1 cellular context compared by ENCODE assay signal in the genomic region with DNA sequence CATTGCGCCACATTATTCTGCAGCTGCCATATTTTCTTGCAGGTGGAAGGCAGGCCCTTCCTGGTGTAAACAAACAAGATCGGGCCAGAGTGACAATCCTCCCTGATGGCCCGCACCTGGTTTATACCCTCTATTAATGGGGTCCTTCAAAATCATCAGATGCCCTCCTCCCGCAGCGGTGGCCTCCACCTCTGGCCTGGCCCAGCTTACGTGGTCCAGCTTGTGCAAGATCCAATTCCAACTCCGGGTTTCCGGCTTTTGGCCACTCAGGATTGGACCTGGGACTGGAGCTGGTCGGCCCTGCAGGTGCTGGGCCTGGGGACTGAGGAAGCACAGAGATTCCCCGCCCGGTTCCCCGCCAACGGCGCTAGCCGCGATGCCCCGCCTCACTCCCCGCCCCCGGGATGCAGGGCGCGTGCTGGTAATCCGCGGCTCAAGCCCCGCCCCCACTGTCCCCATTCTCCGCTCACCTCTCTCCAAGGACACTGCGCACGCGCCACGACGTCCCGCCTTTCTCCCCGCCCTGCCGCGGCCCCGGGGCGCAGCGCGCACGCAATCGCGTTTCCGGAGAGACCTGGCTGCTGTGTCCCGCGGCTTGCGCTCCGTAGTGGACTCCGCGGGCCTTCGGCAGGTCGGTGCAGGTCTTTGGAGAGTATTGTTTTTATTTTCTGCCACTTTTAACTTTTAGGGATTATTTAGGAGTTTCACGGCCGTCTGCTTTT.
A peak's percentile ranks its signal among the peaks of the same experiment; 100 is the strongest.
TF ChIP-seq lines count a peak whose summit lies in the region.

A gene (plus strand): TSS at position 555 of the 722 bp plus-strand sequence. CDS start 1,441 bp downstream, outside the sequence.

TF ChIP-seq in K562, 482 proteins besides CTCF, POLR2A, EP300 and RAD21 (continued from another document and continues in another):
- TF ChIP-seq, protein P1, sequence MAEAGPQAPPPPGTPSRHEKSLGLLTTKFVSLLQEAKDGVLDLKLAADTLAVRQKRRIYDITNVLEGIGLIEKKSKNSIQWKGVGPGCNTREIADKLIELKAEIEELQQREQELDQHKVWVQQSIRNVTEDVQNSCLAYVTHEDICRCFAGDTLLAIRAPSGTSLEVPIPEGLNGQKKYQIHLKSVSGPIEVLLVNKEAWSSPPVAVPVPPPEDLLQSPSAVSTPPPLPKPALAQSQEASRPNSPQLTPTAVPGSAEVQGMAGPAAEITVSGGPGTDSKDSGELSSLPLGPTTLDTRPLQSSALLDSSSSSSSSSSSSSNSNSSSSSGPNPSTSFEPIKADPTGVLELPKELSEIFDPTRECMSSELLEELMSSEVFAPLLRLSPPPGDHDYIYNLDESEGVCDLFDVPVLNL (CRISPR knock-in tag; IDR thresholded peaks at IDR 0.05; ENCODE audit: low read depth) = peak; percentile 76; the same call in 1 of the 2 replicates
- TF ChIP-seq TAF1 (IDR thresholded peaks at IDR 0.05; ENCODE audit: control insufficient read depth, extremely low read depth, insufficient read depth, low read length, severe bottlenecking) = peak; percentile 83
- peak; percentile 31; the same call in 1 of the 2 replicates for TF ChIP-seq CBFA2T3 (IDR thresholded peaks at IDR 0.05)
- no peak for TF ChIP-seq HLTF (IDR thresholded peaks at IDR 0.05)
- TF ChIP-seq GABPA (tag; conservative IDR thresholded peaks at IDR 0.05; ENCODE audit: low read depth) = peak; percentile 85
- peak; percentile 71; the same call in 1 of the 2 replicates for TF ChIP-seq CBX5 (IDR thresholded peaks at IDR 0.05; ENCODE audit: borderline replicate concordance, low read depth)
- TF ChIP-seq TBP (optimal IDR thresholded peaks at IDR 0.05; ENCODE audit: low read depth, low read length) = peak; percentile 89
- no peak for TF ChIP-seq SIN3B (IDR thresholded peaks at IDR 0.05; ENCODE audit: low read depth)
- TF ChIP-seq, protein P2, sequence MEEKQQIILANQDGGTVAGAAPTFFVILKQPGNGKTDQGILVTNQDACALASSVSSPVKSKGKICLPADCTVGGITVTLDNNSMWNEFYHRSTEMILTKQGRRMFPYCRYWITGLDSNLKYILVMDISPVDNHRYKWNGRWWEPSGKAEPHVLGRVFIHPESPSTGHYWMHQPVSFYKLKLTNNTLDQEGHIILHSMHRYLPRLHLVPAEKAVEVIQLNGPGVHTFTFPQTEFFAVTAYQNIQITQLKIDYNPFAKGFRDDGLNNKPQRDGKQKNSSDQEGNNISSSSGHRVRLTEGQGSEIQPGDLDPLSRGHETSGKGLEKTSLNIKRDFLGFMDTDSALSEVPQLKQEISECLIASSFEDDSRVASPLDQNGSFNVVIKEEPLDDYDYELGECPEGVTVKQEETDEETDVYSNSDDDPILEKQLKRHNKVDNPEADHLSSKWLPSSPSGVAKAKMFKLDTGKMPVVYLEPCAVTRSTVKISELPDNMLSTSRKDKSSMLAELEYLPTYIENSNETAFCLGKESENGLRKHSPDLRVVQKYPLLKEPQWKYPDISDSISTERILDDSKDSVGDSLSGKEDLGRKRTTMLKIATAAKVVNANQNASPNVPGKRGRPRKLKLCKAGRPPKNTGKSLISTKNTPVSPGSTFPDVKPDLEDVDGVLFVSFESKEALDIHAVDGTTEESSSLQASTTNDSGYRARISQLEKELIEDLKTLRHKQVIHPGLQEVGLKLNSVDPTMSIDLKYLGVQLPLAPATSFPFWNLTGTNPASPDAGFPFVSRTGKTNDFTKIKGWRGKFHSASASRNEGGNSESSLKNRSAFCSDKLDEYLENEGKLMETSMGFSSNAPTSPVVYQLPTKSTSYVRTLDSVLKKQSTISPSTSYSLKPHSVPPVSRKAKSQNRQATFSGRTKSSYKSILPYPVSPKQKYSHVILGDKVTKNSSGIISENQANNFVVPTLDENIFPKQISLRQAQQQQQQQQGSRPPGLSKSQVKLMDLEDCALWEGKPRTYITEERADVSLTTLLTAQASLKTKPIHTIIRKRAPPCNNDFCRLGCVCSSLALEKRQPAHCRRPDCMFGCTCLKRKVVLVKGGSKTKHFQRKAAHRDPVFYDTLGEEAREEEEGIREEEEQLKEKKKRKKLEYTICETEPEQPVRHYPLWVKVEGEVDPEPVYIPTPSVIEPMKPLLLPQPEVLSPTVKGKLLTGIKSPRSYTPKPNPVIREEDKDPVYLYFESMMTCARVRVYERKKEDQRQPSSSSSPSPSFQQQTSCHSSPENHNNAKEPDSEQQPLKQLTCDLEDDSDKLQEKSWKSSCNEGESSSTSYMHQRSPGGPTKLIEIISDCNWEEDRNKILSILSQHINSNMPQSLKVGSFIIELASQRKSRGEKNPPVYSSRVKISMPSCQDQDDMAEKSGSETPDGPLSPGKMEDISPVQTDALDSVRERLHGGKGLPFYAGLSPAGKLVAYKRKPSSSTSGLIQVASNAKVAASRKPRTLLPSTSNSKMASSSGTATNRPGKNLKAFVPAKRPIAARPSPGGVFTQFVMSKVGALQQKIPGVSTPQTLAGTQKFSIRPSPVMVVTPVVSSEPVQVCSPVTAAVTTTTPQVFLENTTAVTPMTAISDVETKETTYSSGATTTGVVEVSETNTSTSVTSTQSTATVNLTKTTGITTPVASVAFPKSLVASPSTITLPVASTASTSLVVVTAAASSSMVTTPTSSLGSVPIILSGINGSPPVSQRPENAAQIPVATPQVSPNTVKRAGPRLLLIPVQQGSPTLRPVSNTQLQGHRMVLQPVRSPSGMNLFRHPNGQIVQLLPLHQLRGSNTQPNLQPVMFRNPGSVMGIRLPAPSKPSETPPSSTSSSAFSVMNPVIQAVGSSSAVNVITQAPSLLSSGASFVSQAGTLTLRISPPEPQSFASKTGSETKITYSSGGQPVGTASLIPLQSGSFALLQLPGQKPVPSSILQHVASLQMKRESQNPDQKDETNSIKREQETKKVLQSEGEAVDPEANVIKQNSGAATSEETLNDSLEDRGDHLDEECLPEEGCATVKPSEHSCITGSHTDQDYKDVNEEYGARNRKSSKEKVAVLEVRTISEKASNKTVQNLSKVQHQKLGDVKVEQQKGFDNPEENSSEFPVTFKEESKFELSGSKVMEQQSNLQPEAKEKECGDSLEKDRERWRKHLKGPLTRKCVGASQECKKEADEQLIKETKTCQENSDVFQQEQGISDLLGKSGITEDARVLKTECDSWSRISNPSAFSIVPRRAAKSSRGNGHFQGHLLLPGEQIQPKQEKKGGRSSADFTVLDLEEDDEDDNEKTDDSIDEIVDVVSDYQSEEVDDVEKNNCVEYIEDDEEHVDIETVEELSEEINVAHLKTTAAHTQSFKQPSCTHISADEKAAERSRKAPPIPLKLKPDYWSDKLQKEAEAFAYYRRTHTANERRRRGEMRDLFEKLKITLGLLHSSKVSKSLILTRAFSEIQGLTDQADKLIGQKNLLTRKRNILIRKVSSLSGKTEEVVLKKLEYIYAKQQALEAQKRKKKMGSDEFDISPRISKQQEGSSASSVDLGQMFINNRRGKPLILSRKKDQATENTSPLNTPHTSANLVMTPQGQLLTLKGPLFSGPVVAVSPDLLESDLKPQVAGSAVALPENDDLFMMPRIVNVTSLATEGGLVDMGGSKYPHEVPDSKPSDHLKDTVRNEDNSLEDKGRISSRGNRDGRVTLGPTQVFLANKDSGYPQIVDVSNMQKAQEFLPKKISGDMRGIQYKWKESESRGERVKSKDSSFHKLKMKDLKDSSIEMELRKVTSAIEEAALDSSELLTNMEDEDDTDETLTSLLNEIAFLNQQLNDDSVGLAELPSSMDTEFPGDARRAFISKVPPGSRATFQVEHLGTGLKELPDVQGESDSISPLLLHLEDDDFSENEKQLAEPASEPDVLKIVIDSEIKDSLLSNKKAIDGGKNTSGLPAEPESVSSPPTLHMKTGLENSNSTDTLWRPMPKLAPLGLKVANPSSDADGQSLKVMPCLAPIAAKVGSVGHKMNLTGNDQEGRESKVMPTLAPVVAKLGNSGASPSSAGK (IDR thresholded peaks at IDR 0.05) = peak; percentile 61; the same call in 1 of the 2 replicates
- no peak for TF ChIP-seq SRSF1 (IDR thresholded peaks at IDR 0.05; ENCODE audit: low read depth, low read length)
- TF ChIP-seq ZNF76 (CRISPR knock-in tag; IDR thresholded peaks at IDR 0.05; ENCODE audit: borderline replicate concordance) = no peak
- no peak for TF ChIP-seq ZFPM2 (CRISPR knock-in tag; IDR thresholded peaks at IDR 0.05)
- TF ChIP-seq, protein P3, sequence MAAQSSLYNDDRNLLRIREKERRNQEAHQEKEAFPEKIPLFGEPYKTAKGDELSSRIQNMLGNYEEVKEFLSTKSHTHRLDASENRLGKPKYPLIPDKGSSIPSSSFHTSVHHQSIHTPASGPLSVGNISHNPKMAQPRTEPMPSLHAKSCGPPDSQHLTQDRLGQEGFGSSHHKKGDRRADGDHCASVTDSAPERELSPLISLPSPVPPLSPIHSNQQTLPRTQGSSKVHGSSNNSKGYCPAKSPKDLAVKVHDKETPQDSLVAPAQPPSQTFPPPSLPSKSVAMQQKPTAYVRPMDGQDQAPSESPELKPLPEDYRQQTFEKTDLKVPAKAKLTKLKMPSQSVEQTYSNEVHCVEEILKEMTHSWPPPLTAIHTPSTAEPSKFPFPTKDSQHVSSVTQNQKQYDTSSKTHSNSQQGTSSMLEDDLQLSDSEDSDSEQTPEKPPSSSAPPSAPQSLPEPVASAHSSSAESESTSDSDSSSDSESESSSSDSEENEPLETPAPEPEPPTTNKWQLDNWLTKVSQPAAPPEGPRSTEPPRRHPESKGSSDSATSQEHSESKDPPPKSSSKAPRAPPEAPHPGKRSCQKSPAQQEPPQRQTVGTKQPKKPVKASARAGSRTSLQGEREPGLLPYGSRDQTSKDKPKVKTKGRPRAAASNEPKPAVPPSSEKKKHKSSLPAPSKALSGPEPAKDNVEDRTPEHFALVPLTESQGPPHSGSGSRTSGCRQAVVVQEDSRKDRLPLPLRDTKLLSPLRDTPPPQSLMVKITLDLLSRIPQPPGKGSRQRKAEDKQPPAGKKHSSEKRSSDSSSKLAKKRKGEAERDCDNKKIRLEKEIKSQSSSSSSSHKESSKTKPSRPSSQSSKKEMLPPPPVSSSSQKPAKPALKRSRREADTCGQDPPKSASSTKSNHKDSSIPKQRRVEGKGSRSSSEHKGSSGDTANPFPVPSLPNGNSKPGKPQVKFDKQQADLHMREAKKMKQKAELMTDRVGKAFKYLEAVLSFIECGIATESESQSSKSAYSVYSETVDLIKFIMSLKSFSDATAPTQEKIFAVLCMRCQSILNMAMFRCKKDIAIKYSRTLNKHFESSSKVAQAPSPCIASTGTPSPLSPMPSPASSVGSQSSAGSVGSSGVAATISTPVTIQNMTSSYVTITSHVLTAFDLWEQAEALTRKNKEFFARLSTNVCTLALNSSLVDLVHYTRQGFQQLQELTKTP (IDR thresholded peaks at IDR 0.05; ENCODE audit: low read depth in 1 of 2, partially characterized antibody in 2 of 2) = peak; percentile 34 to 81
- TF ChIP-seq RFX5 (IDR thresholded peaks at IDR 0.05; ENCODE audit: low read depth, low read length) = no peak
- 0 out of 2 replicates have a peak, but pooled peaks have one; percentile 2 for TF ChIP-seq SMC3 (conservative IDR thresholded peaks at IDR 0.05; ENCODE audit: insufficient read depth, low read depth, low read length)
- peak; percentile 32; the same call in 1 of the 2 replicates for TF ChIP-seq ZBTB7A (IDR thresholded peaks at IDR 0.05; ENCODE audit: borderline replicate concordance, control insufficient read depth, low read depth, low read length)
- TF ChIP-seq, protein P4, sequence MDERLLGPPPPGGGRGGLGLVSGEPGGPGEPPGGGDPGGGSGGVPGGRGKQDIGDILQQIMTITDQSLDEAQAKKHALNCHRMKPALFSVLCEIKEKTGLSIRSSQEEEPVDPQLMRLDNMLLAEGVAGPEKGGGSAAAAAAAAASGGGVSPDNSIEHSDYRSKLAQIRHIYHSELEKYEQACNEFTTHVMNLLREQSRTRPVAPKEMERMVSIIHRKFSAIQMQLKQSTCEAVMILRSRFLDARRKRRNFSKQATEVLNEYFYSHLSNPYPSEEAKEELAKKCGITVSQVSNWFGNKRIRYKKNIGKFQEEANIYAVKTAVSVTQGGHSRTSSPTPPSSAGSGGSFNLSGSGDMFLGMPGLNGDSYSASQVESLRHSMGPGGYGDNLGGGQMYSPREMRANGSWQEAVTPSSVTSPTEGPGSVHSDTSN (CRISPR knock-in tag; IDR thresholded peaks at IDR 0.05; ENCODE audit: low read depth) = no peak
- TF ChIP-seq, protein P4 (tag; conservative IDR thresholded peaks at IDR 0.05; ENCODE audit: low read depth) = no peak
- TF ChIP-seq PTBP1 (IDR thresholded peaks at IDR 0.05; ENCODE audit: low read depth, low read length) = 0 out of 2 replicates have a peak, but pooled peaks have one; percentile 19
- TF ChIP-seq, protein P5, sequence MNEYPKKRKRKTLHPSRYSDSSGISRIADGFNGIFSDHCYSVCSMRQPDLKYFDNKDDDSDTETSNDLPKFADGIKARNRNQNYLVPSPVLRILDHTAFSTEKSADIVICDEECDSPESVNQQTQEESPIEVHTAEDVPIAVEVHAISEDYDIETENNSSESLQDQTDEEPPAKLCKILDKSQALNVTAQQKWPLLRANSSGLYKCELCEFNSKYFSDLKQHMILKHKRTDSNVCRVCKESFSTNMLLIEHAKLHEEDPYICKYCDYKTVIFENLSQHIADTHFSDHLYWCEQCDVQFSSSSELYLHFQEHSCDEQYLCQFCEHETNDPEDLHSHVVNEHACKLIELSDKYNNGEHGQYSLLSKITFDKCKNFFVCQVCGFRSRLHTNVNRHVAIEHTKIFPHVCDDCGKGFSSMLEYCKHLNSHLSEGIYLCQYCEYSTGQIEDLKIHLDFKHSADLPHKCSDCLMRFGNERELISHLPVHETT (CRISPR knock-in tag; conservative IDR thresholded peaks at IDR 0.05 in 1 of 2, IDR thresholded peaks at IDR 0.05 in 1 of 2) = peak in 1 of 2 experiments; percentile 91; a peak in 2 of 4 replicates
- TF ChIP-seq, protein P6, sequence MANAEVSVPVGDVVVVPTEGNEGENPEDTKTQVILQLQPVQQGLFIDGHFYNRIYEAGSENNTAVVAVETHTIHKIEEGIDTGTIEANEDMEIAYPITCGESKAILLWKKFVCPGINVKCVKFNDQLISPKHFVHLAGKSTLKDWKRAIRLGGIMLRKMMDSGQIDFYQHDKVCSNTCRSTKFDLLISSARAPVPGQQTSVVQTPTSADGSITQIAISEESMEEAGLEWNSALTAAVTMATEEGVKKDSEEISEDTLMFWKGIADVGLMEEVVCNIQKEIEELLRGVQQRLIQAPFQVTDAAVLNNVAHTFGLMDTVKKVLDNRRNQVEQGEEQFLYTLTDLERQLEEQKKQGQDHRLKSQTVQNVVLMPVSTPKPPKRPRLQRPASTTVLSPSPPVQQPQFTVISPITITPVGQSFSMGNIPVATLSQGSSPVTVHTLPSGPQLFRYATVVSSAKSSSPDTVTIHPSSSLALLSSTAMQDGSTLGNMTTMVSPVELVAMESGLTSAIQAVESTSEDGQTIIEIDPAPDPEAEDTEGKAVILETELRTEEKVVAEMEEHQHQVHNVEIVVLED (CRISPR knock-in tag; IDR thresholded peaks at IDR 0.05) = peak; percentile 91
- TF ChIP-seq POLR2H (tag; IDR thresholded peaks at IDR 0.05; ENCODE audit: low read depth) = peak; percentile 79
- peak; percentile 97 for TF ChIP-seq CCNT2 (IDR thresholded peaks at IDR 0.05; ENCODE audit: borderline replicate concordance, extremely low read depth, insufficient read length, low read depth, low read length)
